ENCODE assay signal across 1 cellular context in genomic region chr1:87435484-87435883, GRCh38.
TF ChIP-seq lines count a peak whose summit lies in the region.

No MANE protein-coding gene starts in this region.

TF ChIP-seq in K562, 482 proteins besides CTCF, POLR2A, EP300 and RAD21 (continued from another document):
- TF ChIP-seq CHAMP1 (IDR thresholded peaks at IDR 0.05) (peak; percentile 58; the same call in 1 of the 2 replicates), TCF3 (CRISPR knock-in tag; IDR thresholded peaks at IDR 0.05) (peak; percentile 95), CBFA2T2 (conservative IDR thresholded peaks at IDR 0.05) (peak; percentile 84), HMGN3 (IDR thresholded peaks at IDR 0.05; ENCODE audit: borderline replicate concordance, extremely low read depth, insufficient read length, low read depth, low read length) (no peak), JUND (IDR thresholded peaks at IDR 0.05; ENCODE audit: borderline replicate concordance, low read depth, low read length) (peak; percentile 92), JUND (tag; IDR thresholded peaks at IDR 0.05; ENCODE audit: borderline replicate concordance, low read depth, low read length) (peak; percentile 94), RFX7 (CRISPR knock-in tag; IDR thresholded peaks at IDR 0.05) (no peak), PBX2 (CRISPR knock-in tag; IDR thresholded peaks at IDR 0.05; ENCODE audit: low read depth) (no peak), PBX2 (tag; conservative IDR thresholded peaks at IDR 0.05; ENCODE audit: low read depth) (peak; percentile 49; the same call in 1 of the 2 replicates), NRF1 (conservative IDR thresholded peaks at IDR 0.05 in 1 of 2, IDR thresholded peaks at IDR 0.05 in 1 of 2) (peak in 1 of 2 experiments; percentile 28; a peak in 1 of 4 replicates), BCL6 (CRISPR knock-in tag; IDR thresholded peaks at IDR 0.05) (no peak), LCOR (CRISPR knock-in tag; IDR thresholded peaks at IDR 0.05) (peak; percentile 81; the same call in 1 of the 2 replicates), RUNX1 (IDR thresholded peaks at IDR 0.05; ENCODE audit: low read depth) (0 out of 2 replicates have a peak, but pooled peaks have one; percentile 49), SMAD2 (IDR thresholded peaks at IDR 0.05; ENCODE audit: low read depth, low read length) (no peak), EP400 (IDR thresholded peaks at IDR 0.05) (no peak), MBD2 (IDR thresholded peaks at IDR 0.05; ENCODE audit: borderline replicate concordance, low read depth) (peak; percentile 66; the same call in 1 of the 2 replicates), FOXK2 (conservative IDR thresholded peaks at IDR 0.05 in 1 of 2, IDR thresholded peaks at IDR 0.05 in 1 of 2; ENCODE audit: low read depth in 2 of 2) (peak; percentile 36 to 87), HBP1 (CRISPR knock-in tag; IDR thresholded peaks at IDR 0.05) (peak; percentile 56; the same call in 1 of the 2 replicates), ATF4 (CRISPR knock-in tag; IDR thresholded peaks at IDR 0.05) (0 out of 2 replicates have a peak, but pooled peaks have one; percentile 34), CBFB (CRISPR knock-in tag; IDR thresholded peaks at IDR 0.05) (peak; percentile 59; the same call in 1 of the 2 replicates), RNF2 (IDR thresholded peaks at IDR 0.05) (peak; percentile 77), ZNF766 (CRISPR knock-in tag; conservative IDR thresholded peaks at IDR 0.05) (peak; percentile 59; the same call in 1 of the 2 replicates), SOX6 (IDR thresholded peaks at IDR 0.05) (peak; percentile 83), GATA2 (CRISPR knock-in tag; IDR thresholded peaks at IDR 0.05) (peak; percentile 64; the same call in 1 of the 2 replicates), ATF7 (IDR thresholded peaks at IDR 0.05) (peak; percentile 79), STAT5A (IDR thresholded peaks at IDR 0.05; ENCODE audit: borderline replicate concordance, low read length) (peak; percentile 83), ZNF217 (CRISPR knock-in tag; IDR thresholded peaks at IDR 0.05) (no peak), ZBTB11 (CRISPR knock-in tag; IDR thresholded peaks at IDR 0.05) (no peak), ZNF347 (CRISPR knock-in tag; IDR thresholded peaks at IDR 0.05; ENCODE audit: low read depth) (no peak), ZNF133 (CRISPR knock-in tag; IDR thresholded peaks at IDR 0.05) (no peak), ZNF584 (CRISPR knock-in tag; IDR thresholded peaks at IDR 0.05; ENCODE audit: low read depth) (peak; percentile 43; the same call in 1 of the 2 replicates), HDAC3 (IDR thresholded peaks at IDR 0.05; ENCODE audit: borderline replicate concordance, partially characterized antibody) (peak; percentile 73), MAFG (tag; conservative IDR thresholded peaks at IDR 0.05) (peak; percentile 79), MTA2 (IDR thresholded peaks at IDR 0.05; ENCODE audit: low read depth) (peak; percentile 89), TEAD4 (IDR thresholded peaks at IDR 0.05; ENCODE audit: low read length) (peak; percentile 95), TEAD4 (CRISPR knock-in tag; IDR thresholded peaks at IDR 0.05; ENCODE audit: borderline replicate concordance) (no peak), SMARCA4 (IDR thresholded peaks at IDR 0.05) (peak; percentile 98), ZNF408 (CRISPR knock-in tag; IDR thresholded peaks at IDR 0.05; ENCODE audit: low read depth) (no peak), SMARCA5 (IDR thresholded peaks at IDR 0.05) (no peak), HDAC2 (IDR thresholded peaks at IDR 0.05) (peak; percentile 64; the same call in 1 of the 2 replicates), PATZ1 (CRISPR knock-in tag; IDR thresholded peaks at IDR 0.05; ENCODE audit: borderline replicate concordance) (no peak), PYGO2 (tag; IDR thresholded peaks at IDR 0.05) (no peak), NFIC (IDR thresholded peaks at IDR 0.05) (peak; percentile 68), CXXC5 (CRISPR knock-in tag; IDR thresholded peaks at IDR 0.05) (peak; percentile 68), PML (IDR thresholded peaks at IDR 0.05; ENCODE audit: low read length) (peak; percentile 83; the same call in 1 of the 2 replicates)
- TF ChIP-seq, protein P1, sequence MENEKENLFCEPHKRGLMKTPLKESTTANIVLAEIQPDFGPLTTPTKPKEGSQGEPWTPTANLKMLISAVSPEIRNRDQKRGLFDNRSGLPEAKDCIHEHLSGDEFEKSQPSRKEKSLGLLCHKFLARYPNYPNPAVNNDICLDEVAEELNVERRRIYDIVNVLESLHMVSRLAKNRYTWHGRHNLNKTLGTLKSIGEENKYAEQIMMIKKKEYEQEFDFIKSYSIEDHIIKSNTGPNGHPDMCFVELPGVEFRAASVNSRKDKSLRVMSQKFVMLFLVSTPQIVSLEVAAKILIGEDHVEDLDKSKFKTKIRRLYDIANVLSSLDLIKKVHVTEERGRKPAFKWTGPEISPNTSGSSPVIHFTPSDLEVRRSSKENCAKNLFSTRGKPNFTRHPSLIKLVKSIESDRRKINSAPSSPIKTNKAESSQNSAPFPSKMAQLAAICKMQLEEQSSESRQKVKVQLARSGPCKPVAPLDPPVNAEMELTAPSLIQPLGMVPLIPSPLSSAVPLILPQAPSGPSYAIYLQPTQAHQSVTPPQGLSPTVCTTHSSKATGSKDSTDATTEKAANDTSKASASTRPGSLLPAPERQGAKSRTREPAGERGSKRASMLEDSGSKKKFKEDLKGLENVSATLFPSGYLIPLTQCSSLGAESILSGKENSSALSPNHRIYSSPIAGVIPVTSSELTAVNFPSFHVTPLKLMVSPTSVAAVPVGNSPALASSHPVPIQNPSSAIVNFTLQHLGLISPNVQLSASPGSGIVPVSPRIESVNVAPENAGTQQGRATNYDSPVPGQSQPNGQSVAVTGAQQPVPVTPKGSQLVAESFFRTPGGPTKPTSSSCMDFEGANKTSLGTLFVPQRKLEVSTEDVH (IDR thresholded peaks at IDR 0.05; ENCODE audit: low read depth, partially characterized antibody), result peak; percentile 30
- TF ChIP-seq, protein P2, sequence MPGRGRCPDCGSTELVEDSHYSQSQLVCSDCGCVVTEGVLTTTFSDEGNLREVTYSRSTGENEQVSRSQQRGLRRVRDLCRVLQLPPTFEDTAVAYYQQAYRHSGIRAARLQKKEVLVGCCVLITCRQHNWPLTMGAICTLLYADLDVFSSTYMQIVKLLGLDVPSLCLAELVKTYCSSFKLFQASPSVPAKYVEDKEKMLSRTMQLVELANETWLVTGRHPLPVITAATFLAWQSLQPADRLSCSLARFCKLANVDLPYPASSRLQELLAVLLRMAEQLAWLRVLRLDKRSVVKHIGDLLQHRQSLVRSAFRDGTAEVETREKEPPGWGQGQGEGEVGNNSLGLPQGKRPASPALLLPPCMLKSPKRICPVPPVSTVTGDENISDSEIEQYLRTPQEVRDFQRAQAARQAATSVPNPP (IDR thresholded peaks at IDR 0.05; ENCODE audit: borderline replicate concordance, insufficient read depth, insufficient read length), result no peak
- TF ChIP-seq, protein P3, sequence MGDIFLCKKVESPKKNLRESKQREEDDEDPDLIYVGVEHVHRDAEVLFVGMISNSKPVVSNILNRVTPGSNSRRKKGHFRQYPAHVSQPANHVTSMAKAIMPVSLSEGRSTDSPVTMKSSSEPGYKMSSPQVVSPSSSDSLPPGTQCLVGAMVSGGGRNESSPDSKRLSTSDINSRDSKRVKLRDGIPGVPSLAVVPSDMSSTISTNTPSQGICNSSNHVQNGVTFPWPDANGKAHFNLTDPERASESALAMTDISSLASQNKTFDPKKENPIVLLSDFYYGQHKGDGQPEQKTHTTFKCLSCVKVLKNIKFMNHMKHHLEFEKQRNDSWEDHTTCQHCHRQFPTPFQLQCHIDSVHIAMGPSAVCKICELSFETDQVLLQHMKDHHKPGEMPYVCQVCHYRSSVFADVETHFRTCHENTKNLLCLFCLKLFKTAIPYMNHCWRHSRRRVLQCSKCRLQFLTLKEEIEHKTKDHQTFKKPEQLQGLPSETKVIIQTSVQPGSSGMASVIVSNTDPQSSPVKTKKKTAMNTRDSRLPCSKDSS (IDR thresholded peaks at IDR 0.05; ENCODE audit: low read depth, partially characterized antibody), result no peak
